In genomic region chr5:114700823-114701222, GRCh38 we compare ENCODE assay signal across 32 cellular contexts.
"Had no signal": no experiment of that assay in that cellular context is flagged by ENCODE, and none has a peak within 500 bp of the region (broad histone marks: within the 10 kb centered on the region; RNA-seq: fewer than 3 reads in every experiment).

No MANE protein-coding gene starts in this region.

- DNase-seq: activated effector memory CD4-positive, alpha-beta T cell treated with anti-CD3 and anti-CD28 coated beads, Interleukin-2, amount 50 U/mL, for 16 hours; activated effector memory CD4-positive, alpha-beta T cell treated with Interleukin-2 at 50 U/mL for 16 hours; activated gamma-delta T cell; activated gamma-delta T cell treated with Interleukin-2 at 50 U/mL for 16 hours; activated naive CD4-positive, alpha-beta T cell; activated naive CD4-positive, alpha-beta T cell treated with anti-CD3 and anti-CD28 coated beads for 36 hours; activated naive CD4-positive, alpha-beta T cell treated with anti-CD3 and anti-CD28 coated beads, Interleukin-2, amount 10 ng/mL, durations not matched to agents 7 days and 5 days; activated naive CD4-positive, alpha-beta T cell treated with anti-CD3 and anti-CD28 coated beads, Interleukin-2, amount 50 U/mL, for 16 hours; activated naive CD4-positive, alpha-beta T cell treated with Interleukin-2 at 50 U/mL for 16 hours; activated naive CD8-positive, alpha-beta T cell treated with anti-CD3 and anti-CD28 coated beads for 36 hours; activated naive CD8-positive, alpha-beta T cell treated with anti-CD3 and anti-CD28 coated beads, Interleukin-2, amount 10 ng/mL, durations not matched to agents 7 days and 5 days; activated naive CD8-positive, alpha-beta T cell treated with anti-CD3 and anti-CD28 coated beads, Interleukin-2, amount 50 U/mL, for 24 hours; activated T-cell treated with anti-CD3 and anti-CD28 coated beads, Interleukin-2, amount 50 U/mL, for 1 hour; activated T-cell treated with anti-CD3 and anti-CD28 coated beads, Interleukin-2, amount 50 U/mL, for 24 hours; activated T-cell treated with anti-CD3 and anti-CD28 coated beads, Interleukin-2, amount 50 U/mL, for 4 hours; activated T-cell treated with anti-CD3 and anti-CD28 coated beads, Interleukin-2, amount 50 U/mL, for 48 hours; activated T-cell treated with anti-CD3 and anti-CD28 coated beads, Interleukin-2, amount 50 U/mL, for 72 hours; adrenal gland; amniotic stem cell; amygdala; anterior cingulate cortex; aorta; body of pancreas; brain microvascular endothelial cell; caudate nucleus; central memory CD4-positive, alpha-beta T cell; cerebellar nuclear complex had no signal

- H3K9me3 ChIP-seq: adrenal gland, ascending aorta, body of pancreas, breast epithelium had no signal

- H3K27me3 ChIP-seq: adrenal gland, ascending aorta, body of pancreas, brain microvascular endothelial cell, breast epithelium, cardiac muscle cell had no signal

- ATAC-seq: activated naive CD4-positive, alpha-beta T cell treated with anti-CD3 and anti-CD28 coated beads, Interleukin-2, amount 50 U/mL, for 72 hours; activated naive CD8-positive, alpha-beta T cell treated with anti-CD3 and anti-CD28 coated beads, Interleukin-2, amount 50 U/mL, for 24 hours; activated T-cell treated with anti-CD3 and anti-CD28 coated beads, Interleukin-2, amount 50 U/mL, for 4 hours; activated T-cell treated with anti-CD3 and anti-CD28 coated beads, Interleukin-2, amount 50 U/mL, for 72 hours; activated T-helper 17 cell treated with anti-CD3 and anti-CD28 coated beads, Interleukin-2, amount 50 U/mL, for 72 hours; body of pancreas had no signal

- H3K36me3 ChIP-seq: adrenal gland, ascending aorta, brain microvascular endothelial cell, breast epithelium, cardiac muscle cell had no signal

- H3K4me3 ChIP-seq: adrenal gland, ascending aorta, body of pancreas, breast epithelium, cardiac muscle cell had no signal

- H3K4me1 ChIP-seq: adrenal gland, ascending aorta, body of pancreas, breast epithelium had no signal

- H3K27ac ChIP-seq: adrenal gland, ascending aorta, body of pancreas, brain microvascular endothelial cell, breast epithelium, cardiac muscle cell had no signal
